In genomic region chr16:72996291-72997062, GRCh38 we compare ENCODE assay signal across 1 cellular context.
TF ChIP-seq lines count a peak whose summit lies in the region.

No MANE protein-coding gene starts in this region.

TF ChIP-seq in HepG2, 621 proteins besides CTCF, POLR2A, EP300 and RAD21 (continued from another document and continues in another):
- TF ChIP-seq ZGPAT (CRISPR knock-in tag; IDR thresholded peaks at IDR 0.05) = no peak
- TF ChIP-seq ZNF335 (CRISPR knock-in tag; IDR thresholded peaks at IDR 0.05) = no peak
- no peak for TF ChIP-seq EED (CRISPR knock-in tag; IDR thresholded peaks at IDR 0.05)
- TF ChIP-seq CENPBD1 (CRISPR knock-in tag; IDR thresholded peaks at IDR 0.05; ENCODE audit: borderline replicate concordance, low read depth) = no peak
- TF ChIP-seq ZNF331 (CRISPR knock-in tag; IDR thresholded peaks at IDR 0.05) = no peak; the same call in 1 of the 2 replicates
- 0 out of 2 replicates have a peak, but pooled peaks have one; percentile 49 for TF ChIP-seq AHDC1 (CRISPR knock-in tag; IDR thresholded peaks at IDR 0.05; ENCODE audit: borderline replicate concordance)
- TF ChIP-seq ZNF256 (CRISPR knock-in tag; conservative IDR thresholded peaks at IDR 0.05) = no peak
- TF ChIP-seq AGO2 (optimal IDR thresholded peaks at IDR 0.05; ENCODE audit: low read depth, low read length) = no peak
- no peak for TF ChIP-seq ZNF569 (CRISPR knock-in tag; IDR thresholded peaks at IDR 0.05; ENCODE audit: borderline replicate concordance)
- TF ChIP-seq SRF (IDR thresholded peaks at IDR 0.05; ENCODE audit: low read depth, low read length) = no peak
- TF ChIP-seq FOXC1 (CRISPR knock-in tag; IDR thresholded peaks at IDR 0.05; ENCODE audit: borderline replicate concordance) = 0 out of 2 replicates have a peak, but pooled peaks have one; percentile 30
- TF ChIP-seq HIVEP1 (CRISPR knock-in tag; IDR thresholded peaks at IDR 0.05) = no peak
- TF ChIP-seq TCF7 (IDR thresholded peaks at IDR 0.05; ENCODE audit: low read depth) = peak; percentile 18; the same call in 1 of the 2 replicates
- no peak for TF ChIP-seq ZFP62 (CRISPR knock-in tag; IDR thresholded peaks at IDR 0.05)
- no peak for TF ChIP-seq ZNF724P (CRISPR knock-in tag; IDR thresholded peaks at IDR 0.05; ENCODE audit: borderline replicate concordance)
- TF ChIP-seq, protein P1, sequence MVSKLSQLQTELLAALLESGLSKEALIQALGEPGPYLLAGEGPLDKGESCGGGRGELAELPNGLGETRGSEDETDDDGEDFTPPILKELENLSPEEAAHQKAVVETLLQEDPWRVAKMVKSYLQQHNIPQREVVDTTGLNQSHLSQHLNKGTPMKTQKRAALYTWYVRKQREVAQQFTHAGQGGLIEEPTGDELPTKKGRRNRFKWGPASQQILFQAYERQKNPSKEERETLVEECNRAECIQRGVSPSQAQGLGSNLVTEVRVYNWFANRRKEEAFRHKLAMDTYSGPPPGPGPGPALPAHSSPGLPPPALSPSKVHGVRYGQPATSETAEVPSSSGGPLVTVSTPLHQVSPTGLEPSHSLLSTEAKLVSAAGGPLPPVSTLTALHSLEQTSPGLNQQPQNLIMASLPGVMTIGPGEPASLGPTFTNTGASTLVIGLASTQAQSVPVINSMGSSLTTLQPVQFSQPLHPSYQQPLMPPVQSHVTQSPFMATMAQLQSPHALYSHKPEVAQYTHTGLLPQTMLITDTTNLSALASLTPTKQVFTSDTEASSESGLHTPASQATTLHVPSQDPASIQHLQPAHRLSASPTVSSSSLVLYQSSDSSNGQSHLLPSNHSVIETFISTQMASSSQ (IDR thresholded peaks at IDR 0.05; ENCODE audit: low read depth) = 0 out of 2 replicates have a peak, but pooled peaks have one; percentile 33
- TF ChIP-seq, protein P1 (CRISPR knock-in tag; IDR thresholded peaks at IDR 0.05; ENCODE audit: borderline replicate concordance) = peak; percentile 45; the same call in 1 of the 2 replicates
- no peak for TF ChIP-seq SMAD3 (CRISPR knock-in tag; IDR thresholded peaks at IDR 0.05)
- no peak for TF ChIP-seq MIER3 (CRISPR knock-in tag; IDR thresholded peaks at IDR 0.05; ENCODE audit: borderline replicate concordance)
- no peak for TF ChIP-seq EHMT2 (IDR thresholded peaks at IDR 0.05; ENCODE audit: borderline replicate concordance, low read depth, low read length)
- TF ChIP-seq NCOA2 (CRISPR knock-in tag; IDR thresholded peaks at IDR 0.05) = no peak
- no peak for TF ChIP-seq NR2F1 (CRISPR knock-in tag; IDR thresholded peaks at IDR 0.05)
- TF ChIP-seq TFAP4 (IDR thresholded peaks at IDR 0.05; ENCODE audit: borderline replicate concordance, low read depth) = 0 out of 2 replicates have a peak, but pooled peaks have one; percentile 13
- TF ChIP-seq ZNF501 (CRISPR knock-in tag; IDR thresholded peaks at IDR 0.05) = peak; percentile 31; the same call in 1 of the 2 replicates
- TF ChIP-seq ZNF232 (CRISPR knock-in tag; IDR thresholded peaks at IDR 0.05; ENCODE audit: borderline replicate concordance) = peak; percentile 65; the same call in 1 of the 2 replicates
- TF ChIP-seq ERF (CRISPR knock-in tag; IDR thresholded peaks at IDR 0.05) = 0 out of 2 replicates have a peak, but pooled peaks have one; percentile 6
- peak; percentile 66 for TF ChIP-seq MIXL1 (CRISPR knock-in tag; IDR thresholded peaks at IDR 0.05)
- TF ChIP-seq ZMYM4 (CRISPR knock-in tag; IDR thresholded peaks at IDR 0.05) = peak; percentile 72
- TF ChIP-seq ZIK1 (CRISPR knock-in tag; IDR thresholded peaks at IDR 0.05; ENCODE audit: borderline replicate concordance, low read depth) = 0 out of 2 replicates have a peak, but pooled peaks have one; percentile 42
- TF ChIP-seq NFYC (CRISPR knock-in tag; IDR thresholded peaks at IDR 0.05) = no peak
- no peak for TF ChIP-seq RFX3 (CRISPR knock-in tag; IDR thresholded peaks at IDR 0.05)
- peak; percentile 46; the same call in 1 of the 2 replicates for TF ChIP-seq ZNF710 (CRISPR knock-in tag; IDR thresholded peaks at IDR 0.05; ENCODE audit: borderline replicate concordance)
- peak; percentile 35; the same call in 1 of the 2 replicates for TF ChIP-seq GMEB1 (CRISPR knock-in tag; IDR thresholded peaks at IDR 0.05; ENCODE audit: borderline replicate concordance)
- 0 out of 2 replicates have a peak, but pooled peaks have one; percentile 17 for TF ChIP-seq ZNF678 (CRISPR knock-in tag; IDR thresholded peaks at IDR 0.05)
- 0 out of 2 replicates have a peak, but pooled peaks have one; percentile 21 for TF ChIP-seq ZKSCAN8 (CRISPR knock-in tag; IDR thresholded peaks at IDR 0.05; ENCODE audit: borderline replicate concordance)
- no peak for TF ChIP-seq ZNF296 (CRISPR knock-in tag; conservative IDR thresholded peaks at IDR 0.05)
- TF ChIP-seq MTF2 (CRISPR knock-in tag; IDR thresholded peaks at IDR 0.05; ENCODE audit: borderline replicate concordance) = no peak
- TF ChIP-seq, protein P2, sequence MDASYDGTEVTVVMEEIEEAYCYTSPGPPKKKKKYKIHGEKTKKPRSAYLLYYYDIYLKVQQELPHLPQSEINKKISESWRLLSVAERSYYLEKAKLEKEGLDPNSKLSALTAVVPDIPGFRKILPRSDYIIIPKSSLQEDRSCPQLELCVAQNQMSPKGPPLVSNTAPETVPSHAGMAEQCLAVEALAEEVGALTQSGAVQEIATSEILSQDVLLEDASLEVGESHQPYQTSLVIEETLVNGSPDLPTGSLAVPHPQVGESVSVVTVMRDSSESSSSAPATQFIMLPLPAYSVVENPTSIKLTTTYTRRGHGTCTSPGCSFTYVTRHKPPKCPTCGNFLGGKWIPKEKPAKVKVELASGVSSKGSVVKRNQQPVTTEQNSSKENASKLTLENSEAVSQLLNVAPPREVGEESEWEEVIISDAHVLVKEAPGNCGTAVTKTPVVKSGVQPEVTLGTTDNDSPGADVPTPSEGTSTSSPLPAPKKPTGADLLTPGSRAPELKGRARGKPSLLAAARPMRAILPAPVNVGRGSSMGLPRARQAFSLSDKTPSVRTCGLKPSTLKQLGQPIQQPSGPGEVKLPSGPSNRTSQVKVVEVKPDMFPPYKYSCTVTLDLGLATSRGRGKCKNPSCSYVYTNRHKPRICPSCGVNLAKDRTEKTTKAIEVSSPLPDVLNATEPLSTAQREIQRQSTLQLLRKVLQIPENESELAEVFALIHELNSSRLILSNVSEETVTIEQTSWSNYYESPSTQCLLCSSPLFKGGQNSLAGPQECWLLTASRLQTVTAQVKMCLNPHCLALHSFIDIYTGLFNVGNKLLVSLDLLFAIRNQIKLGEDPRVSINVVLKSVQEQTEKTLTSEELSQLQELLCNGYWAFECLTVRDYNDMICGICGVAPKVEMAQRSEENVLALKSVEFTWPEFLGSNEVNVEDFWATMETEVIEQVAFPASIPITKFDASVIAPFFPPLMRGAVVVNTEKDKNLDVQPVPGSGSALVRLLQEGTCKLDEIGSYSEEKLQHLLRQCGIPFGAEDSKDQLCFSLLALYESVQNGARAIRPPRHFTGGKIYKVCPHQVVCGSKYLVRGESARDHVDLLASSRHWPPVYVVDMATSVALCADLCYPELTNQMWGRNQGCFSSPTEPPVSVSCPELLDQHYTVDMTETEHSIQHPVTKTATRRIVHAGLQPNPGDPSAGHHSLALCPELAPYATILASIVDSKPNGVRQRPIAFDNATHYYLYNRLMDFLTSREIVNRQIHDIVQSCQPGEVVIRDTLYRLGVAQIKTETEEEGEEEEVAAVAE (CRISPR knock-in tag; IDR thresholded peaks at IDR 0.05; ENCODE audit: borderline replicate concordance) = no peak
- no peak for TF ChIP-seq ZNF264 (CRISPR knock-in tag; IDR thresholded peaks at IDR 0.05)
- peak; percentile 65 for TF ChIP-seq GATAD2A (CRISPR knock-in tag; IDR thresholded peaks at IDR 0.05)
- peak; percentile 73; the same call in 1 of the 2 replicates for TF ChIP-seq RCOR2 (CRISPR knock-in tag; IDR thresholded peaks at IDR 0.05)
- TF ChIP-seq HNF4A (CRISPR knock-in tag; IDR thresholded peaks at IDR 0.05) = peak; percentile 57
